1 cellular context compared by ENCODE assay signal in the genomic region with DNA sequence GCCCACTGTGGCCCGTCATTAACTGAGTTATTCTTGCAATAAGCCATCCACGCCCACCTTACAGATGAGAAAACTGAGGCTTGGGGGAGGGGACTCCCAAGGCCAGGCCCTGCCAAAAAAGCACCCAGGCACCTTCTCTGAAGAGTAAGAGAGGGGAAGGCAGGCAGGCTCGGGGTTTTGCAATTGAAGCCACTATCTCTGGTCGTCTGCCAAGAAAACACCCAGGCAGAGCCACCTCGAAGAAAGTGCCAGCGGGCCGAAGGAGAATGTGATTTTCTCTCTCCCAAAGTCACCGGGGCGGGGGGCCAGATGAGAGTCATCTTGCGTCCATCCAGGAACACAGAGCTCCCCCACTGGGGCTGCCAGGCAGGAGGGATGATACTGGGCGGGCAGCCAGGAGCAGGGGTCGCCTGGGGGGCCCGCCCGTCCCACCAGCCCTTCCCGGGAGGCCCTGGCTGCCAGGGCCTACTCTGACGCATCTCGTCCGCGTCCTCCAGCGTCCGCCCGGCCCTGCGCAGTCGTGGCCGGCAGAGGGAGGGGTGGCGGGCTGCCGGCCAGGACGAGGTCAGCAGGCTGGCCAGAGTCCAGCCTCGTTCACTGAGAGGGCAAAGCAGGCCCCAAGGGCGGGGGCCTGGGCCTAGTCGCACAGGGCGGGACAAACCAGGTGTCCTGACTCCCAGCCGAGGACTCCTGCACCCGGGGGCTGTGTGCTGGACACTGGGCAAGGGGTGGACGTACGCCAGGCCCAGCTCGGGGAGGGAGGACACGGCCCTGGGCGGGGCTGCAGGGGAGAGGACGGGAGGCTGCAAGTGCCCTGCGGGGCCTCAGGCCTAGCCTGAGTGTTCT.
TF ChIP-seq lines count a peak whose summit lies in the region.

No MANE protein-coding gene starts in this region.

TF ChIP-seq in SK-N-SH, 30 proteins besides CTCF, POLR2A, EP300 and RAD21 (continued from another document):
- TF ChIP-seq RCOR1 (IDR thresholded peaks at IDR 0.05; ENCODE audit: low read length) (peak; percentile 53), IRF3 (IDR thresholded peaks at IDR 0.05; ENCODE audit: low read depth, low read length) (no peak), MEF2A (IDR thresholded peaks at IDR 0.05; ENCODE audit: borderline replicate concordance, low read depth) (peak; percentile 59; the same call in 1 of the 2 replicates), MXI1 (IDR thresholded peaks at IDR 0.05; ENCODE audit: low read depth, low read length) (peak; percentile 74), NFIC (IDR thresholded peaks at IDR 0.05; ENCODE audit: borderline replicate concordance) (peak; percentile 98), FOXJ3 (CRISPR knock-in tag; IDR thresholded peaks at IDR 0.05) (0 out of 2 replicates have a peak, but pooled peaks have one; percentile 45), SMC3 (IDR thresholded peaks at IDR 0.05; ENCODE audit: low read depth, low read length) (no peak; the same call in 1 of the 2 replicates), CHD2 (IDR thresholded peaks at IDR 0.05; ENCODE audit: low read length, partially characterized antibody) (peak; percentile 67), USF1 (IDR thresholded peaks at IDR 0.05; ENCODE audit: borderline replicate concordance, low read depth) (no peak), SIN3A (IDR thresholded peaks at IDR 0.05; ENCODE audit: borderline replicate concordance, low read depth, low read length) (no peak), FOSL2 (IDR thresholded peaks at IDR 0.05; ENCODE audit: borderline replicate concordance, low read depth) (0 out of 2 replicates have a peak, but pooled peaks have one; percentile 20), RFX5 (IDR thresholded peaks at IDR 0.05; ENCODE audit: low read length) (no peak), TEAD4 (IDR thresholded peaks at IDR 0.05; ENCODE audit: borderline replicate concordance, insufficient read depth) (peak; percentile 69; the same call in 1 of the 2 replicates), TAF1 (IDR thresholded peaks at IDR 0.05; ENCODE audit: borderline replicate concordance, low read depth, low read length) (peak; percentile 13; the same call in 1 of the 2 replicates), JUND (IDR thresholded peaks at IDR 0.05) (no peak), USF2 (IDR thresholded peaks at IDR 0.05; ENCODE audit: borderline replicate concordance, low read depth, low read length) (no peak), POLR2AphosphoS5 (IDR thresholded peaks at IDR 0.05; ENCODE audit: low read depth, low read length) (0 out of 2 replicates have a peak, but pooled peaks have one; percentile 5), GATA2 (CRISPR knock-in tag; IDR thresholded peaks at IDR 0.05) (0 out of 2 replicates have a peak, but pooled peaks have one; percentile 12)
- TF ChIP-seq, protein P1, sequence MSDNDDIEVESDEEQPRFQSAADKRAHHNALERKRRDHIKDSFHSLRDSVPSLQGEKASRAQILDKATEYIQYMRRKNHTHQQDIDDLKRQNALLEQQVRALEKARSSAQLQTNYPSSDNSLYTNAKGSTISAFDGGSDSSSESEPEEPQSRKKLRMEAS (IDR thresholded peaks at IDR 0.05; ENCODE audit: low read depth), result peak; percentile 87
- TF ChIP-seq, protein P2, sequence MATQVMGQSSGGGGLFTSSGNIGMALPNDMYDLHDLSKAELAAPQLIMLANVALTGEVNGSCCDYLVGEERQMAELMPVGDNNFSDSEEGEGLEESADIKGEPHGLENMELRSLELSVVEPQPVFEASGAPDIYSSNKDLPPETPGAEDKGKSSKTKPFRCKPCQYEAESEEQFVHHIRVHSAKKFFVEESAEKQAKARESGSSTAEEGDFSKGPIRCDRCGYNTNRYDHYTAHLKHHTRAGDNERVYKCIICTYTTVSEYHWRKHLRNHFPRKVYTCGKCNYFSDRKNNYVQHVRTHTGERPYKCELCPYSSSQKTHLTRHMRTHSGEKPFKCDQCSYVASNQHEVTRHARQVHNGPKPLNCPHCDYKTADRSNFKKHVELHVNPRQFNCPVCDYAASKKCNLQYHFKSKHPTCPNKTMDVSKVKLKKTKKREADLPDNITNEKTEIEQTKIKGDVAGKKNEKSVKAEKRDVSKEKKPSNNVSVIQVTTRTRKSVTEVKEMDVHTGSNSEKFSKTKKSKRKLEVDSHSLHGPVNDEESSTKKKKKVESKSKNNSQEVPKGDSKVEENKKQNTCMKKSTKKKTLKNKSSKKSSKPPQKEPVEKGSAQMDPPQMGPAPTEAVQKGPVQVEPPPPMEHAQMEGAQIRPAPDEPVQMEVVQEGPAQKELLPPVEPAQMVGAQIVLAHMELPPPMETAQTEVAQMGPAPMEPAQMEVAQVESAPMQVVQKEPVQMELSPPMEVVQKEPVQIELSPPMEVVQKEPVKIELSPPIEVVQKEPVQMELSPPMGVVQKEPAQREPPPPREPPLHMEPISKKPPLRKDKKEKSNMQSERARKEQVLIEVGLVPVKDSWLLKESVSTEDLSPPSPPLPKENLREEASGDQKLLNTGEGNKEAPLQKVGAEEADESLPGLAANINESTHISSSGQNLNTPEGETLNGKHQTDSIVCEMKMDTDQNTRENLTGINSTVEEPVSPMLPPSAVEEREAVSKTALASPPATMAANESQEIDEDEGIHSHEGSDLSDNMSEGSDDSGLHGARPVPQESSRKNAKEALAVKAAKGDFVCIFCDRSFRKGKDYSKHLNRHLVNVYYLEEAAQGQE (IDR thresholded peaks at IDR 0.05; ENCODE audit: low read depth, low read length), result no peak
